8 cellular contexts compared by ENCODE assay signal in genomic region chr18:8462651-8463185, GRCh38.
"Had no signal": no experiment of that assay in that cellular context is flagged by ENCODE, and none has a peak within 500 bp of the region (broad histone marks: within the 10 kb centered on the region; RNA-seq: fewer than 3 reads in every experiment).

No MANE protein-coding gene starts in this region.

- H3K9me3 ChIP-seq: HAP-1 had no signal

- H3K36me3 ChIP-seq: HAP-1 had no signal

- DNase-seq: GM23248, GOT3, H7, HFFc6, IMR-90 had no signal

- H3K4me3 ChIP-seq: GM23248, HAP-1 had no signal

- H3K27ac ChIP-seq: GM23248, HL-60 had no signal

- ATAC-seq: HCT116 had no signal

- H3K9ac ChIP-seq: GM23248 had no signal

- H2AFZ ChIP-seq: GM23248 had no signal

- H3K4me1 ChIP-seq: HAP-1 had no signal
